ENCODE assay signal across 24 cellular contexts in the genomic region with DNA sequence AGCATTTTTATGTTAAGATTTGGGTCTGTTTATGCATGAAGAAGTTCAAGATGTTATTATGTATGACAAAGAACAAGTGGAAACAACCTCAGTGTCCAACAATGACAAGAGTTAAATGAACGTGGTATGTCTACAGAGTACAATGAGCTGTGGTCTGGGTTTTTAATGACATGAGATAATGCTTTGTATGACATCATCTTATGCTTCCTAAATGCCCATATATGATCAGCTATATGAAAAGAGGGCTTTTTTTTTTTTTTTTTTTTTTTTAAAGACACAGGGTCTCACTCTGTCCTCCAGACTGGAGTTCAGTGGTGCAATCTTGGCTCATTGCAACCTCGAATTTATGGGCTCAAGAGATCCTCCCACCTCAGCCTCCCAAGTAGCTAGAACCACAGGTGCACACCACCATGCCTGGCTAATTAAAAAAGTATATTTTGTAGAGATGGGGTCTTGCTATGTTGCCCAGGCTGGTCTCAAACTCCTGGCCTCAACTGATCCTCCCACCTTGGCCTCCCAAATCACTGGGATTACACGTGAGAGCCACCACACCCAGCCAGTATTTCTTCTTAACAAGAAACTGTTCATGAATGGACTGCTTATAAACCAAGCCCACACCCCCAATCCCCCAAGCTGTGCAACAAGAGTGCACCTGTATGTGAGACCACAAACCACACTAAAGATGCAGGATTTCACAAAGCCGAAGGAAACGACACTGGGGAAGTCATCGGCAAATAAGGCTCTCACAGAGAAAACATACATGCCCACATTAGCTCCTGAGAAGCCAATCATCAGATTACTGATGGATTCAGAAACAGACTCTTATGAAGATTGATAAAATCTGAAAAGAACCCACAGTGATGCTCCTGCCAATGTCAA.
DNase-seq lines count a peak whose midpoint lies in the region; ATAC-seq and TF ChIP-seq lines count a peak whose summit lies in the region.
"Had no signal": no experiment of that assay in that cellular context is flagged by ENCODE, and none has a peak within 500 bp of the region (broad histone marks: within the 10 kb centered on the region; RNA-seq: fewer than 3 reads in every experiment).

No MANE protein-coding gene starts in this region.

- CTCF ChIA-PET in HEK293 (lab: Yijun Ruan, JAX), result interaction anchor here (0.6 kb wide), 1 partner anchor 12 kb away, joined by 3 read pairs; no protein-coding TSS in a partner anchor
- CTCF ChIA-PET in WTC11 (lab: Charles Lee), result interaction anchor here (1.4 kb wide), 1 partner anchor 594 kb away, joined by 3 read pairs; no protein-coding TSS in a partner anchor
- CTCF ChIA-PET in OCI-LY7 (lab: Charles Lee; ENCODE audit: unreplicated experiment), result no interaction called here

- DNase-seq in activated naive CD8-positive, alpha-beta T cell treated with anti-CD3 and anti-CD28 coated beads, Interleukin-2, amount 10 ng/mL, durations not matched to agents 7 days and 5 days, result no peak
- DNase-seq in activated naive CD8-positive, alpha-beta T cell treated with anti-CD3 and anti-CD28 coated beads, Interleukin-2, amount 50 U/mL, for 24 hours, result no peak
- DNase-seq in WTC11 (ENCODE audit: low spot score) (no peak), OCI-LY7 (ENCODE audit: low spot score) (no peak)
- DNase-seq in NK-92 treated with Interleukin-12 subunit alpha and Interleukin-12 subunit beta, amount 100 ng/mL, for 24 hours (lab: John Stamatoyannopoulos, UW), result no peak
- DNase-seq: activated gamma-delta T cell treated with Interleukin-2 at 50 U/mL for 16 hours; activated T-cell treated with anti-CD3 and anti-CD28 coated beads, Interleukin-2, amount 50 U/mL, for 4 hours; amniotic stem cell; brain microvascular endothelial cell; gastrocnemius medialis; GOT3; HFFc6; NCI-H1048; NCI-H446; NCI-H748 treated with DMSO at 0.1 percent for 48 hours; SIG-M5; stimulated activated CD4-positive, alpha-beta T cell treated with anti-CD3 and anti-CD28 coated beads, Interleukin-4, amount 100 ng/mL, for 1 hour; T-helper 9 cell; transverse colon had no signal

- H3K4me3 ChIP-seq in HEK293 (ENCODE audit: low read depth, low read length) (no peak overlapping the region), neural cell (ENCODE audit: low read length) (no peak overlapping the region), OCI-LY7 (ENCODE audit: low read depth, low read length, poor library complexity, severe bottlenecking) (no peak overlapping the region)
- H3K4me3 ChIP-seq: gastrocnemius medialis, transverse colon had no signal

- no peaks in the 10 kb centered on the region for H4K20me1 ChIP-seq in neural cell (ENCODE audit: insufficient read depth)
- H4K20me1 ChIP-seq in OCI-LY7 (ENCODE audit: insufficient read depth, low read length), result no peaks in the 10 kb centered on the region

- no peaks in the 10 kb centered on the region for H3K27me3 ChIP-seq in neural cell (ENCODE audit: insufficient read depth, low read depth, low read length)
- H3K27me3 ChIP-seq: brain microvascular endothelial cell, gastrocnemius medialis, transverse colon had no signal

- H2AFZ ChIP-seq in neural cell (ENCODE audit: low read depth, low read length) (no peak overlapping the region), OCI-LY7 (ENCODE audit: low read length) (no peak overlapping the region)

- TF ChIP-seq CTCF in HEK293 (tag by site-specific recombination; IDR thresholded peaks at IDR 0.05), result no peak
- no peak for TF ChIP-seq CTCF in WTC11 (IDR thresholded peaks at IDR 0.05)
- no peak for TF ChIP-seq CTCF in neural cell (IDR thresholded peaks at IDR 0.05; ENCODE audit: poor library complexity, severe bottlenecking)
- TF ChIP-seq CTCF in OCI-LY7 (conservative IDR thresholded peaks at IDR 0.05; ENCODE audit: low read length), result no peak

- H3K79me2 ChIP-seq in neural cell (replicated peaks; ENCODE audit: insufficient read depth, low read length) (no peaks in the 10 kb centered on the region), OCI-LY7 (ENCODE audit: insufficient read depth, low read depth, low read length) (no peaks in the 10 kb centered on the region)

- peaks cover 8% of the 10 kb centered on the region for H3K4me1 Mint-ChIP-seq in activated naive CD8-positive, alpha-beta T cell treated with anti-CD3 and anti-CD28 coated beads, Interleukin-2, amount 10 ng/mL, durations not matched to agents 7 days and 5 days
- H3K4me1 Mint-ChIP-seq in activated naive CD8-positive, alpha-beta T cell treated with anti-CD3 and anti-CD28 coated beads, Interleukin-2, amount 50 U/mL, for 24 hours, result peaks cover 10% of the 10 kb centered on the region
- H3K4me1 Mint-ChIP-seq in WTC11, result peaks cover 11% of the 10 kb centered on the region

- H3K4me1 ChIP-seq in HEK293 (ENCODE audit: control insufficient read depth, insufficient read depth, low read length) (no peaks in the 10 kb centered on the region), OCI-LY7 (ENCODE audit: insufficient read depth, low read length, poor library complexity, severe bottlenecking) (peaks cover 7% of the 10 kb centered on the region)
- H3K4me1 ChIP-seq: gastrocnemius medialis, transverse colon had no signal

- H3K4me3 Mint-ChIP-seq in activated naive CD8-positive, alpha-beta T cell treated with anti-CD3 and anti-CD28 coated beads, Interleukin-2, amount 10 ng/mL, durations not matched to agents 7 days and 5 days, result no peak overlapping the region
- no peak overlapping the region for H3K4me3 Mint-ChIP-seq in activated naive CD8-positive, alpha-beta T cell treated with anti-CD3 and anti-CD28 coated beads, Interleukin-2, amount 50 U/mL, for 24 hours
- H3K4me3 Mint-ChIP-seq in WTC11, result no peak overlapping the region
- H3K4me3 Mint-ChIP-seq: activated T-cell treated with anti-CD3 and anti-CD28 coated beads, Interleukin-2, amount 50 U/mL, for 4 hours; HFFc6 had no signal

- no peaks in the 10 kb centered on the region for H3K9me3 Mint-ChIP-seq in activated naive CD8-positive, alpha-beta T cell treated with anti-CD3 and anti-CD28 coated beads, Interleukin-2, amount 10 ng/mL, durations not matched to agents 7 days and 5 days
- no peaks in the 10 kb centered on the region for H3K9me3 Mint-ChIP-seq in activated naive CD8-positive, alpha-beta T cell treated with anti-CD3 and anti-CD28 coated beads, Interleukin-2, amount 50 U/mL, for 24 hours
- H3K9me3 Mint-ChIP-seq in WTC11, result no peaks in the 10 kb centered on the region
- H3K9me3 Mint-ChIP-seq: activated T-cell treated with anti-CD3 and anti-CD28 coated beads, Interleukin-2, amount 50 U/mL, for 4 hours; HFFc6 had no signal

- no peak for TF ChIP-seq RAD21 in neural cell (conservative IDR thresholded peaks at IDR 0.05)

- H3K27me3 Mint-ChIP-seq in activated naive CD8-positive, alpha-beta T cell treated with anti-CD3 and anti-CD28 coated beads, Interleukin-2, amount 10 ng/mL, durations not matched to agents 7 days and 5 days, result no peaks in the 10 kb centered on the region
- no peaks in the 10 kb centered on the region for H3K27me3 Mint-ChIP-seq in activated naive CD8-positive, alpha-beta T cell treated with anti-CD3 and anti-CD28 coated beads, Interleukin-2, amount 50 U/mL, for 24 hours
- H3K27me3 Mint-ChIP-seq in WTC11 (ENCODE audit: low read depth), result no peaks in the 10 kb centered on the region
- H3K27me3 Mint-ChIP-seq: progenitor cell of endocrine pancreas had no signal

- POLR2A ChIA-PET in activated naive CD8-positive, alpha-beta T cell treated with anti-CD3 and anti-CD28 coated beads, Interleukin-2, amount 10 ng/mL, durations not matched to agents 7 days and 5 days (lab: Charles Lee), result no interaction called here
- POLR2A ChIA-PET in HEK293 (lab: Yijun Ruan, JAX), result no interaction called here
- POLR2A ChIA-PET in WTC11 (lab: Charles Lee), result interaction anchor here (0.6 to 0.7 kb wide), 2 partner anchors 32 to 418 kb away, joined by 3 to 9 read pairs; no protein-coding TSS in a partner anchor
- POLR2A ChIA-PET in OCI-LY7 (lab: Charles Lee), result interaction anchor here (0.6 to 0.7 kb wide), 4 partner anchors 10 to 1308 kb away, joined by 3 to 4 read pairs (median 3); no protein-coding TSS in a partner anchor

- H3K9me3 ChIP-seq in HEK293 (ENCODE audit: control insufficient read depth, insufficient read depth, low read depth, low read length), result no peaks in the 10 kb centered on the region
- H3K9me3 ChIP-seq in neural cell (ENCODE audit: low read length), result peaks cover 2% of the 10 kb centered on the region
- H3K9me3 ChIP-seq in OCI-LY7 (ENCODE audit: low read length), result no peaks in the 10 kb centered on the region
- H3K9me3 ChIP-seq: gastrocnemius medialis, transverse colon had no signal

- intact Hi-C loops in OCI-LY7 (cut with micrococcal nuclease; ENCODE audit: unreplicated experiment), result no loop called here

- H3F3A ChIP-seq in neural cell (ENCODE audit: insufficient read depth, low read length, poor library complexity, severe bottlenecking), result no peaks in the 10 kb centered on the region

- ATAC-seq in activated naive CD8-positive, alpha-beta T cell treated with anti-CD3 and anti-CD28 coated beads, Interleukin-2, amount 10 ng/mL, durations not matched to agents 7 days and 5 days (ENCODE audit: low read depth), result peak; percentile 54
- ATAC-seq in activated naive CD8-positive, alpha-beta T cell treated with anti-CD3 and anti-CD28 coated beads, Interleukin-2, amount 50 U/mL, for 24 hours, result no peak
- no peak for ATAC-seq in WTC11
- ATAC-seq: gastrocnemius medialis, sciatic nerve had no signal

- H3K9me2 ChIP-seq in neural cell (ENCODE audit: insufficient read depth, low read length) (no peaks in the 10 kb centered on the region), OCI-LY7 (ENCODE audit: insufficient read depth, low read length) (no peaks in the 10 kb centered on the region)

- no peak overlapping the region for H3K9ac ChIP-seq in neural cell (ENCODE audit: low read length)

- peak; percentile 53 for TF ChIP-seq EP300 in neural cell (conservative IDR thresholded peaks at IDR 0.05; ENCODE audit: poor library complexity, severe bottlenecking)

- H3K27ac ChIP-seq in HEK293 (ENCODE audit: extremely low read depth, low read depth, low read length) (no peak overlapping the region), neural cell (ENCODE audit: low read length) (no peak overlapping the region), OCI-LY7 (ENCODE audit: low read depth, low read length, poor library complexity, severe bottlenecking) (no peak overlapping the region)
- H3K27ac ChIP-seq: brain microvascular endothelial cell, C4-2B, gastrocnemius medialis, transverse colon had no signal

- H3K27ac Mint-ChIP-seq in activated naive CD8-positive, alpha-beta T cell treated with anti-CD3 and anti-CD28 coated beads, Interleukin-2, amount 10 ng/mL, durations not matched to agents 7 days and 5 days, result no peak overlapping the region
- no peak overlapping the region for H3K27ac Mint-ChIP-seq in activated naive CD8-positive, alpha-beta T cell treated with anti-CD3 and anti-CD28 coated beads, Interleukin-2, amount 50 U/mL, for 24 hours
- no peak overlapping the region for H3K27ac Mint-ChIP-seq in WTC11
- H3K27ac Mint-ChIP-seq: HFFc6, progenitor cell of endocrine pancreas had no signal

- peaks cover 9% of the 10 kb centered on the region for H3K36me3 Mint-ChIP-seq in activated naive CD8-positive, alpha-beta T cell treated with anti-CD3 and anti-CD28 coated beads, Interleukin-2, amount 10 ng/mL, durations not matched to agents 7 days and 5 days
- H3K36me3 Mint-ChIP-seq in activated naive CD8-positive, alpha-beta T cell treated with anti-CD3 and anti-CD28 coated beads, Interleukin-2, amount 50 U/mL, for 24 hours (ENCODE audit: low read depth), result no peaks in the 10 kb centered on the region
- H3K36me3 Mint-ChIP-seq in WTC11, result no peaks in the 10 kb centered on the region

- BruUV-seq in OCI-LY7 (replicated peaks; lab: Mats Ljungman, UMichigan), result no TSS peak

- H3K36me3 ChIP-seq in HEK293 (ENCODE audit: control insufficient read depth in 2 of 2, insufficient read depth in 1 of 2, low read length in 2 of 2) (no peaks in the 10 kb centered on the region), neural cell (ENCODE audit: insufficient read depth, low read length) (no peaks in the 10 kb centered on the region), OCI-LY7 (ENCODE audit: insufficient read depth, low read length) (no peaks in the 10 kb centered on the region)
- H3K36me3 ChIP-seq: brain microvascular endothelial cell, gastrocnemius medialis, transverse colon had no signal

- H3K4me2 ChIP-seq in neural cell (ENCODE audit: low read length), result no peak overlapping the region
- H3K4me2 ChIP-seq in OCI-LY7 (ENCODE audit: low read length), result no peak overlapping the region

Comparison
In these comparisons a context has a peak if more than half of its experiments do, and no peak if none do; other contexts are left out.
1. POLR2A ChIA-PET loops: an anchor here in WTC11 (0.6 to 0.7 kb wide) and OCI-LY7 (0.6 to 0.7 kb wide); none called in activated naive CD8-positive, alpha-beta T cell treated with anti-CD3 and anti-CD28 coated beads, Interleukin-2, amount 10 ng/mL, durations not matched to agents 7 days and 5 days and HEK293.